In the genomic region with DNA sequence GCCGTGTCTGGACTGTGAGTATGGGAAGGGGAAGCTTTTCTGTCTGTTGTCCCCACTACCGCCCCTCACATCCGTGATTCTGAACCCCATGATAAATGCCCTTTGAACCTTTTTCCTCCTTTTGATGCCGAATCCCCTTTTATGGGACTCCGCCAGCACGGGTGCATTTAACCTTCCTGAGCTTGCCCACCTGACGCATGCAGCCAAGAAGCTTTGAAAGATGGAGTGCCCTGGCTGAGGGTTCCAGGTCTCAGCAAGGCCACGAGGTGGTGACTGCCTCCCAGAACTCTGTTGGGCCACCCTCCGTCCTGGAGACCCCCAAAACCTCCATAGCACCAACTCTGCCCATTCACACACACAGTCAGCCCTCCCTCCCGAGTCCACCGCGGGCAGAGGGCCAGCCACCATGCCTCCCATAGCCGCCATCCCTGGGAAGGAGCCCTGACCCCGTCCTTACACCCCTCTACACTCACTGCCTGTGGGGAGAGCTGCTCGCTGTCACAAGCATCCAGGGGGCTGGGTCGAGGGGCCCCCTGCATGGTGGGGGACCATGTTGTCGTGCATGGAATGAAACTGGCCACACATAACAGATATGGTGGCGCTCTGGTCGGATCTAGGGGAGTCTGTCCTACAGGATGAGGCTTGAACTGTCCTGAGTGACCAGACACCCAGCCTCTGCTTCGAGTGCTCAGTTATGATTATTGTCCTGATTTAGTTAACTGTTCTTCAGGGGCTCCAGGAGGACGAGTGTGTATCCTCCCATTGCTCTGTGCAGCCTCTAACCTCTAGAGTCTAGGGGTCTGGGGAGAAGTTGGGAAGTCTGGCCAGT, we compare ENCODE assay signal across 8 cellular contexts. TPM values are rescaled to one million over a fixed set of nuclear protein-coding genes. Genes with fewer than 3 reads are reported as not detected.
A peak's percentile ranks its signal among the peaks of the same experiment; 100 is the strongest.
DNase-seq lines count a peak whose midpoint lies in the region; ATAC-seq and TF ChIP-seq lines count a peak whose summit lies in the region.

No MANE protein-coding gene starts in this region.

- no peak for TF ChIP-seq POLR2A in HCT116 (IDR thresholded peaks at IDR 0.05; ENCODE audit: borderline replicate concordance, extremely low read depth, insufficient read depth, insufficient read length)

- H3K27me3 Mint-ChIP-seq in activated CD4-positive, alpha-beta memory T cell treated with anti-CD3 and anti-CD28 coated beads for 36 hours, result no peaks in the 10 kb centered on the region
- no peaks in the 10 kb centered on the region for H3K27me3 Mint-ChIP-seq in stimulated activated naive B cell treated with anti-CD40 and anti-IgM and Interleukin-4, amounts not matched to agents 10 μg/mL and 1 μg/mL and 100 μg/mL, for 72 hours

- intact Hi-C loops in HCT116 (cut with micrococcal nuclease), result no loop called here
- intact Hi-C loops in activated CD4-positive, alpha-beta memory T cell treated with anti-CD3 and anti-CD28 coated beads for 36 hours (cut with micrococcal nuclease), result loop anchor here (5.0 kb wide), 1 partner anchor 83 kb away; no protein-coding TSS in a partner anchor

- H3K4me1 Mint-ChIP-seq in activated CD4-positive, alpha-beta memory T cell treated with anti-CD3 and anti-CD28 coated beads for 36 hours (ENCODE audit: low read depth), result peaks cover 25% of the 10 kb centered on the region
- peaks cover 20 to 48% of the 10 kb centered on the region in 2 donors for H3K4me1 Mint-ChIP-seq in stimulated activated naive B cell treated with anti-CD40 and anti-IgM and Interleukin-4, amounts not matched to agents 10 μg/mL and 1 μg/mL and 100 μg/mL, for 72 hours

- peaks cover 19 to 24% of the 10 kb centered on the region in 2 experiments for H3K4me1 ChIP-seq in HCT116 (ENCODE audit: control insufficient read depth in 1 of 2, insufficient read depth in 2 of 2, low read length in 2 of 2)
- H3K4me1 ChIP-seq in right atrium auricular region, result peaks cover 0 to 39% of the 10 kb centered on the region in 2 donors

- BruUV-seq in HCT116 (replicated peaks; lab: Mats Ljungman, UMichigan), result TSS peak; percentile 41

- H3K4me3 Mint-ChIP-seq in activated CD4-positive, alpha-beta memory T cell treated with anti-CD3 and anti-CD28 coated beads for 36 hours, result peak overlapping the region; percentile 96
- H3K4me3 Mint-ChIP-seq in stimulated activated naive B cell treated with anti-CD40 and anti-IgM and Interleukin-4, amounts not matched to agents 10 μg/mL and 1 μg/mL and 100 μg/mL, for 72 hours, result peak overlapping the region; percentile 97 to 98

- H3K4me3 ChIP-seq in HCT116 (replicated peaks in 1 of 2; ENCODE audit: low read depth in 1 of 2, low read length in 2 of 2), result peak overlapping the region; percentile 74 to 80
- H3K4me3 ChIP-seq in right atrium auricular region, result peak overlapping the region; percentile 71 to 94

- TF ChIP-seq RAD21 in HCT116 (IDR thresholded peaks at IDR 0.05; ENCODE audit: low read depth), result no peak

- peak overlapping the region; percentile 96 for H3K27ac ChIP-seq in HCT116 (ENCODE audit: low read depth, low read length)
- peak overlapping the region; percentile 97 for H3K27ac ChIP-seq in right atrium auricular region

- ATAC-seq in HCT116, result peak; percentile 52
- no peak for ATAC-seq in stimulated activated naive B cell treated with anti-CD40 and anti-IgM and Interleukin-4, amounts not matched to agents 10 μg/mL and 1 μg/mL and 100 μg/mL, for 72 hours (replicated peaks)

- no peaks in the 10 kb centered on the region for H4K20me1 ChIP-seq in HCT116 (ENCODE audit: insufficient read depth)

- peaks cover 12% of the 10 kb centered on the region for H3K9me3 Mint-ChIP-seq in activated CD4-positive, alpha-beta memory T cell treated with anti-CD3 and anti-CD28 coated beads for 36 hours
- H3K9me3 Mint-ChIP-seq in stimulated activated naive B cell treated with anti-CD40 and anti-IgM and Interleukin-4, amounts not matched to agents 10 μg/mL and 1 μg/mL and 100 μg/mL, for 72 hours, result peaks cover 11% of the 10 kb centered on the region in 2 donors

- H3K9ac ChIP-seq in HCT116 (ENCODE audit: low read length), result peak overlapping the region; percentile 98

- peak overlapping the region; percentile 59 for H3K27ac Mint-ChIP-seq in activated CD4-positive, alpha-beta memory T cell treated with anti-CD3 and anti-CD28 coated beads for 36 hours
- peak overlapping the region; percentile 98 for H3K27ac Mint-ChIP-seq in stimulated activated naive B cell treated with anti-CD40 and anti-IgM and Interleukin-4, amounts not matched to agents 10 μg/mL and 1 μg/mL and 100 μg/mL, for 72 hours

- no peaks in the 10 kb centered on the region for H3K27me3 ChIP-seq in HCT116 (ENCODE audit: insufficient read depth, low read length)
- H3K27me3 ChIP-seq in right atrium auricular region, result no peaks in the 10 kb centered on the region

- H3K9me3 ChIP-seq in HCT116 (ENCODE audit: control insufficient read depth in 1 of 2, insufficient read depth in 1 of 2, low read depth in 1 of 2, low read length in 2 of 2) (no peaks in the 10 kb centered on the region), right atrium auricular region (no peaks in the 10 kb centered on the region)

- H3K36me3 Mint-ChIP-seq in activated CD4-positive, alpha-beta memory T cell treated with anti-CD3 and anti-CD28 coated beads for 36 hours, result peaks cover 24% of the 10 kb centered on the region
- peaks cover 32 to 46% of the 10 kb centered on the region in 2 donors for H3K36me3 Mint-ChIP-seq in stimulated activated naive B cell treated with anti-CD40 and anti-IgM and Interleukin-4, amounts not matched to agents 10 μg/mL and 1 μg/mL and 100 μg/mL, for 72 hours

- RAD21 ChIA-PET in HCT116 (lab: Charles Lee; ENCODE audit: low non-redundant PET in 1 of 2, low total read pairs in 2 of 2, uncharacterized antibody in 2 of 2, unreplicated experiment in 2 of 2), result no interaction called here

- H3K36me3 ChIP-seq in HCT116 (ENCODE audit: control insufficient read depth in 1 of 2, insufficient read depth in 2 of 2, low read length in 2 of 2) (peaks cover 0 to 6% of the 10 kb centered on the region in 2 experiments; a peak in 1 of 4 replicates), right atrium auricular region (no peaks in the 10 kb centered on the region)

- H3K4me2 ChIP-seq in HCT116 (ENCODE audit: low read length), result peak overlapping the region; percentile 89

- H3K79me2 ChIP-seq in HCT116 (ENCODE audit: insufficient read depth, low read length), result peaks cover 50% of the 10 kb centered on the region

- no peak for TF ChIP-seq CTCF in HCT116 (IDR thresholded peaks at IDR 0.05 in 2 of 3, conservative IDR thresholded peaks at IDR 0.05 in 1 of 3; ENCODE audit: borderline replicate concordance in 1 of 3, insufficient read depth in 1 of 3, low read depth in 2 of 3, low read length in 2 of 3)
- no peak for TF ChIP-seq CTCF in right atrium auricular region (IDR thresholded peaks at IDR 0.05)

- DNase-seq in HCT116 (ENCODE audit: low read depth, low spot score) (no peak), right atrium auricular region (ENCODE audit: low spot score) (no peak), epidermal melanocyte (ENCODE audit: insufficient read length, low spot score) (no peak), NCI-H1092 treated with DMSO at 0.1 percent for 48 hours (lab: John Stamatoyannopoulos, UW) (no peak), NCI-H82 treated with DMSO at 0.1 percent for 48 hours (lab: John Stamatoyannopoulos, UW; ENCODE audit: unreplicated experiment) (no peak), NCI-H748 (lab: John Stamatoyannopoulos, UW; ENCODE audit: unreplicated experiment) (no peak)
- no peak for DNase-seq in activated CD4-positive, alpha-beta memory T cell treated with anti-CD3 and anti-CD28 coated beads for 36 hours
- DNase-seq in stimulated activated naive B cell treated with anti-CD40 and anti-IgM and Interleukin-4, amounts not matched to agents 10 μg/mL and 1 μg/mL and 100 μg/mL, for 72 hours, result no peak

- CTCF ChIA-PET in HCT116 (lab: Charles Lee), result interaction anchor here (3.8 kb wide), 1 partner anchor 13 kb away, joined by 18 read pairs; no protein-coding TSS in a partner anchor
- CTCF ChIA-PET in activated CD4-positive, alpha-beta memory T cell treated with anti-CD3 and anti-CD28 coated beads for 36 hours (lab: Charles Lee), result interaction anchor here (1.7 to 2.1 kb wide), 2 partner anchors 12 to 210 kb away, joined by 6 to 11 read pairs; no protein-coding TSS in a partner anchor

- H2AFZ ChIP-seq in HCT116 (ENCODE audit: low read depth, low read length, poor library complexity, severe bottlenecking), result no peak overlapping the region

- H3K9me2 ChIP-seq in HCT116 (ENCODE audit: insufficient read depth), result no peaks in the 10 kb centered on the region

- POLR2A ChIA-PET in HCT116 (lab: Charles Lee), result no interaction called here
- POLR2A ChIA-PET in activated CD4-positive, alpha-beta memory T cell treated with anti-CD3 and anti-CD28 coated beads for 36 hours (lab: Charles Lee), result interaction anchor here (0.5 to 0.7 kb wide), 2 partner anchors 13 to 81 kb away, joined by 3 read pairs; no protein-coding TSS in a partner anchor

TF ChIP-seq in HCT116, 20 proteins besides CTCF, POLR2A, EP300 and RAD21:
- TF ChIP-seq EZH2phosphoT487 (IDR thresholded peaks at IDR 0.05; ENCODE audit: borderline replicate concordance) (no peak), ZNF274 (IDR thresholded peaks at IDR 0.05; ENCODE audit: low read depth, low read length) (no peak)

RNA-seq across cellular contexts. Expression of gene COMT, which starts 0.8 kb away (rescaled TPM):
- total RNA-seq in HCT116 (2021; ENCODE audit: unreplicated experiment) (109 TPM), right atrium auricular region (100 to 1,000 TPM; 142 to 195 TPM)
- 142 and 156 TPM in 2 replicates for polyA plus RNA-seq in HCT116 (2012)
- 10 to 100 TPM; 61.7 to 66.1 TPM for total RNA-seq in activated CD4-positive, alpha-beta memory T cell treated with anti-CD3 and anti-CD28 coated beads for 36 hours

RNA-seq across cellular contexts. Expression of gene TXNRD2, which starts 0.9 kb away (rescaled TPM):
- total RNA-seq in HCT116 (2021; ENCODE audit: unreplicated experiment) (19.7 TPM), right atrium auricular region (10 to 100 TPM; 16.2 to 18.4 TPM)
- 13.2 and 14.8 TPM in 2 replicates for polyA plus RNA-seq in HCT116 (2012)
- total RNA-seq in activated CD4-positive, alpha-beta memory T cell treated with anti-CD3 and anti-CD28 coated beads for 36 hours, result 10 to 100 TPM; 23.3 to 23.4 TPM
